ENCODE assay signal across 20 cellular contexts in the genomic region with DNA sequence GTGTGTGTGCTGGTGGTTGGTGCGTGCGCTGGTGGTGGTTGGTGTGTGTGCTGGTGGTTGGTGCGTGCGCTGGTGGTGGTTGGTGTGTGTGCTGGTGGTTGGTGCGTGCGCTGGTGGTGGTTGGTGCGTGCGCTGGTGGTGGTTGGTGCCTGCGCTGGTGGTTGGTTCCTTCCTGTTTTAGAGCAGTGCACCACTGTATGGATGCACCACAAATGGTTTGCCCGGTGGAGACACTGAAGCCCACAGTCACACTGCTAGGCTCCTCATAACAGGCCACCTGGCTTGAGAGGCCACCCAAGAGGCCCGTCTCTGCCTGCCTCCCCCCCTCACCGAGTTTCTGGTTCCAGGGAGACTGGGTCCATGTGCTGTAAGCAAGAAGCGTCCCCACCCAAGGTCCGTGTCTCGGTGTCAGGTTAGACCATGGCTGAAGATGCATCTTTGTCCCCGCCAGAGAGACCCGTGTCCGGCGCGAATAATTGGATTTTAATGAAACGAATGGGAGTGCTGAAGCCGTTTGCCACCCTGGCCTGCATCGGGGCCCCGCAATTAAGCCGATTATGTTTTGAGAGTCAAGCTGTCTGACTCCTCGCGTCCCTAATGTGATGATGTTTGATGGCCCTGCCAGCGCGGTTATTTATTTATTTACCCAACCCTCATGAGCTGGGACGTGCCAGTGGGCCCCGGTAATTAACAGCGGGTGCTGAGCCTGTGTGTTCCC.
DNase-seq lines count a peak whose midpoint lies in the region; ATAC-seq lines count a peak whose summit lies in the region.
"Had no signal": no experiment of that assay in that cellular context is flagged by ENCODE, and none has a peak within 500 bp of the region (broad histone marks: within the 10 kb centered on the region; RNA-seq: fewer than 3 reads in every experiment).

No MANE protein-coding gene starts in this region.

- H4K8ac ChIP-seq in neuronal stem cell (ENCODE audit: low read depth, low read length): no peak overlapping the region

- no peak overlapping the region for H3K9ac ChIP-seq in neuronal stem cell (ENCODE audit: low read depth, low read length, poor library complexity)

- peak overlapping the region; percentile 38 for H3K14ac ChIP-seq in neuronal stem cell (ENCODE audit: low read length)

- intact Hi-C loops in left cardiac atrium (cut with DNase I): no loop called here

- ATAC-seq in GM18520 (IDR thresholded peaks at IDR 0.05; ENCODE audit: unreplicated experiment) (no peak), left cardiac atrium (no peak), GM18519 (IDR thresholded peaks at IDR 0.05; ENCODE audit: low FRiP score, unreplicated experiment) (no peak)
- ATAC-seq: left lung; stimulated activated effector memory CD8-positive, alpha-beta T cell treated with anti-CD3 and anti-CD28 coated beads, Interleukin-12 subunit alpha, Interleukin-12 subunit beta, amount 100 ng/mL, for 72 hours had no signal

- no peak overlapping the region for H2BK120ac ChIP-seq in neuronal stem cell (ENCODE audit: low read depth, low read length)

- peak overlapping the region; percentile 63 for H2BK15ac ChIP-seq in neuronal stem cell (ENCODE audit: low read length)

- no peak overlapping the region for H3K23ac ChIP-seq in neuronal stem cell (ENCODE audit: low read depth, low read length, poor library complexity)

- no peak overlapping the region for H3K27ac ChIP-seq in neuronal stem cell (replicated peaks; ENCODE audit: low read length)
- H3K27ac ChIP-seq: 22Rv1, esophagus squamous epithelium, left lung, thyroid gland had no signal

- no peak overlapping the region for H3K18ac ChIP-seq in neuronal stem cell (ENCODE audit: low read length)

- H2AFZ ChIP-seq in neuronal stem cell (ENCODE audit: low read length): no peak overlapping the region

- WGBS in neuronal stem cell (ENCODE audit: extremely low coverage in 2 of 2, insufficient read length in 2 of 2, insufficient replicate concordance in 1 of 2), 2 donors: no CpG with 5 or more reads among the region's 32 CpGs

- H3K36me3 ChIP-seq in neuronal stem cell (replicated peaks in 1 of 2; ENCODE audit: control insufficient read depth in 2 of 2, insufficient read depth in 2 of 2, low read length in 2 of 2): no peaks in the 10 kb centered on the region
- H3K36me3 ChIP-seq: BE2C, esophagus squamous epithelium, left lung, thyroid gland had no signal

- H3K4me3 ChIP-seq in neuronal stem cell (ENCODE audit: low read length in 2 of 2): no peak overlapping the region
- H3K4me3 ChIP-seq: esophagus squamous epithelium, left lung, thyroid gland had no signal

- H3K4ac ChIP-seq in neuronal stem cell (ENCODE audit: low read length): no peak overlapping the region

- peak overlapping the region; percentile 35 for H2BK5ac ChIP-seq in neuronal stem cell (ENCODE audit: low read length)

- peak overlapping the region; percentile 90 for H2BK12ac ChIP-seq in neuronal stem cell (ENCODE audit: low read length)

- H3K9me3 ChIP-seq in neuronal stem cell (replicated peaks in 1 of 2; ENCODE audit: control insufficient read depth in 2 of 2, insufficient read depth in 1 of 2, low read depth in 1 of 2, low read length in 2 of 2): no peaks in the 10 kb centered on the region
- H3K9me3 ChIP-seq: BE2C, esophagus squamous epithelium, left lung, thyroid gland had no signal

- no peak overlapping the region for H3K4me2 ChIP-seq in neuronal stem cell (ENCODE audit: insufficient read depth, low read length, poor library complexity, severe bottlenecking)

- no peak overlapping the region for H4K91ac ChIP-seq in neuronal stem cell (ENCODE audit: low read depth, low read length, poor library complexity)

- H3K27me3 ChIP-seq in neuronal stem cell (ENCODE audit: control insufficient read depth in 3 of 3, insufficient read depth in 3 of 3, low read depth in 1 of 3, low read length in 3 of 3): peaks cover 0 to 29% (median 0%) of the 10 kb centered on the region in 3 experiments
- H3K27me3 ChIP-seq: BE2C, thyroid gland had no signal

- H3K4me1 ChIP-seq in neuronal stem cell (ENCODE audit: control insufficient read depth in 2 of 2, insufficient read depth in 1 of 2, low read depth in 1 of 2, low read length in 2 of 2): peaks cover 7 to 35% of the 10 kb centered on the region in 2 donors

- DNase-seq in DMS53 (lab: John Stamatoyannopoulos, UW) (peak; percentile 51), DMS53 treated with DMSO at 0.1 percent for 48 hours (lab: John Stamatoyannopoulos, UW; ENCODE audit: unreplicated experiment) (no peak), NCI-H146 (lab: John Stamatoyannopoulos, UW) (peak; percentile 67), NCI-H82 (lab: John Stamatoyannopoulos, UW) (peak; percentile 99), neuronal stem cell (ENCODE audit: low spot score) (no peak), left cardiac atrium (no peak)
- DNase-seq: activated CD4-positive, alpha-beta T cell treated with anti-CD3 and anti-CD28 coated beads, Interleukin-2, amount 10 ng/mL, durations not matched to agents 7 days and 5 days; activated CD8-positive, alpha-beta memory T cell treated with anti-CD3 and anti-CD28 coated beads, Interleukin-2, amount 50 U/mL, for 48 hours; activated effector memory CD4-positive, alpha-beta T cell treated with anti-CD3 and anti-CD28 coated beads, Interleukin-2, amount 50 U/mL, for 16 hours; BE2C; DMS79; effector memory CD4-positive, alpha-beta T cell; esophagus squamous epithelium; left lung; NK-92 treated with Interleukin-12 subunit alpha and Interleukin-12 subunit beta, amount 100 ng/mL, for 24 hours; thyroid gland had no signal

- H2AK5ac ChIP-seq in neuronal stem cell (ENCODE audit: low read depth, low read length): peak overlapping the region; percentile 48

- H3K79me1 ChIP-seq in neuronal stem cell (ENCODE audit: low read depth, low read length): no peaks in the 10 kb centered on the region

Comparison
In these comparisons a context has a peak if more than half of its experiments do, and no peak if none do; other contexts are left out.
1. DNase-seq: peak in DMS53 (single experiment), NCI-H146 (single experiment) and NCI-H82 (single experiment); none in DMS53 treated with DMSO at 0.1 percent for 48 hours (single experiment), neuronal stem cell (single experiment) and left cardiac atrium (single experiment).